In the genomic region with DNA sequence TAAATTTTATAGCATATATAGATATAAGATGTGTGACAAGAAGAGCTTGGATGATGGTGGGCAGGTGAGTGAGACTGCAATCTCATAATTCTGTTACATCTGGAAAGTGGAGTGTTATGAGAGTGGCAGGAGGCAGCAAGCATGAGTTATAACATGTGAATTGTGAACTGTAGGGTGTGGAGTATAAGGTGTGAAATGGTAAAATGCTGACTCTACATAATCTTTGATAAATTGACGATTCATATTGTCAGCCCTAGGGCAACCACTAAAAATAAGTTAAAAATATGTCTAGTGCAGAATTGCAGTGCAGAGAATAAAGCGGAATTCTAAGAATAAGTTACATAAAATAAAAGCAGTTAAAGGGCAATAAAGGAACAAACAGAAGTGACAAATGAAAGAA, we compare ENCODE assay signal across 21 cellular contexts.
A peak's percentile ranks its signal among the peaks of the same experiment; 100 is the strongest.
DNase-seq lines count a peak whose midpoint lies in the region; ATAC-seq, FAIRE-seq and TF ChIP-seq lines count a peak whose summit lies in the region.
"Had no signal": no experiment of that assay in that cellular context is flagged by ENCODE, and none has a peak within 500 bp of the region (broad histone marks: within the 10 kb centered on the region; RNA-seq: fewer than 3 reads in every experiment).

No MANE protein-coding gene starts in this region.

- no peaks in the 10 kb centered on the region for H3K4me1 ChIP-seq in A549
- H3K4me1 ChIP-seq in H1 (replicated peaks in 1 of 4; ENCODE audit: control insufficient read depth in 3 of 4, insufficient read depth in 4 of 4, low read length in 3 of 4), result peaks cover 0 to 3% (median 0%) of the 10 kb centered on the region in 4 experiments; a peak in 1 of 7 replicates
- peaks cover 2% of the 10 kb centered on the region for H3K4me1 ChIP-seq in mesenchymal stem cell (ENCODE audit: control insufficient read depth, insufficient read depth, low read depth, low read length)
- no peaks in the 10 kb centered on the region for H3K4me1 ChIP-seq in osteoblast (ENCODE audit: insufficient read depth, low read length)
- H3K4me1 ChIP-seq: BE2C; BLaER1 treated with 17β-estradiol and CSF1 and Interleukin-3, amounts not matched to agents 10 nM and 100 nM had no signal

- H3K56ac ChIP-seq in H1 (replicated peaks; ENCODE audit: insufficient read length, low read depth, low read length), result no peak overlapping the region

- H2BK5ac ChIP-seq in H1 (ENCODE audit: low read depth, low read length) (no peak overlapping the region), mesenchymal stem cell (ENCODE audit: low read depth, low read length, poor library complexity, severe bottlenecking) (no peak overlapping the region)

- no peak for TF ChIP-seq CTCF in A549 (IDR thresholded peaks at IDR 0.05)
- TF ChIP-seq CTCF in H1 (IDR thresholded peaks at IDR 0.05; ENCODE audit: control extremely low read depth in 1 of 3, insufficient read depth in 1 of 3, low read depth in 1 of 3, low read length in 3 of 3), result no peak
- no peak for TF ChIP-seq CTCF in osteoblast (IDR thresholded peaks at IDR 0.05; ENCODE audit: extremely low read depth, low read depth, low read length)

- H2BK15ac ChIP-seq in H1 (ENCODE audit: low read length), result no peak overlapping the region
- no peak overlapping the region for H2BK15ac ChIP-seq in mesenchymal stem cell (ENCODE audit: low read depth, poor library complexity, severe bottlenecking)

- H2AK5ac ChIP-seq in H1 (ENCODE audit: low read depth, low read length), result no peak overlapping the region
- no peak overlapping the region for H2AK5ac ChIP-seq in mesenchymal stem cell (ENCODE audit: low read length, severe bottlenecking)

- H3K36me3 ChIP-seq in H1 (ENCODE audit: control insufficient read depth in 2 of 4, insufficient read depth in 4 of 4, low read length in 3 of 4) (no peaks in the 10 kb centered on the region), mesenchymal stem cell (ENCODE audit: control insufficient read depth in 1 of 2, insufficient read depth in 2 of 2, low read depth in 1 of 2, low read length in 2 of 2) (peaks cover 0 to 1% of the 10 kb centered on the region in 2 experiments), osteoblast (ENCODE audit: insufficient read depth, low read length) (no peaks in the 10 kb centered on the region)
- H3K36me3 ChIP-seq: BE2C; BLaER1 treated with 17β-estradiol and CSF1 and Interleukin-3, amounts not matched to agents 10 nM and 100 nM had no signal

- no peak overlapping the region for H3K23ac ChIP-seq in H1 (ENCODE audit: insufficient read length)
- H3K23ac ChIP-seq in mesenchymal stem cell (ENCODE audit: low read length in 2 of 2), result no peak overlapping the region

- H3K23me2 ChIP-seq in H1 (ENCODE audit: low read depth, low read length), result no peaks in the 10 kb centered on the region

- POLR2A ChIA-PET in A549 (lab: Yijun Ruan, JAX), result no interaction called here
- POLR2A ChIA-PET in H1 (lab: Charles Lee; ENCODE audit: partially characterized antibody), result no interaction called here

- H3K79me1 ChIP-seq in H1 (ENCODE audit: low read depth, low read length) (no peaks in the 10 kb centered on the region), mesenchymal stem cell (replicated peaks; ENCODE audit: low read length, poor library complexity, severe bottlenecking) (no peaks in the 10 kb centered on the region)

- WGBS in A549 (ENCODE audit: missing lambda C conversion rate), result 96% methylated on average over 2 of the region's 2 CpGs
- WGBS in H1 (ENCODE audit: extremely low coverage in 1 of 2, insufficient coverage in 1 of 2, insufficient read length in 1 of 2, insufficient replicate concordance in 2 of 2, low coverage in 1 of 2, low lambda C conversion rate in 2 of 2, missing lambda C conversion rate in 1 of 2), 2 experiments, result 93% methylated on average over 2 of the region's 2 CpGs; no CpG with 5 or more reads in 1 of the 2 experiments
- WGBS in mesenchymal stem cell, result 80% methylated on average over 1 of the region's 2 CpGs

- DNase-seq in A549 (ENCODE audit: low read depth in 1 of 2, low spot score in 1 of 2), result no peak
- DNase-seq in GM12892 (ENCODE audit: insufficient read length), result no peak
- DNase-seq in H1 (ENCODE audit: low read depth in 1 of 2, low spot score in 2 of 2), result no peak
- DNase-seq in mesenchymal stem cell, result no peak
- no peak for DNase-seq in osteoblast (ENCODE audit: insufficient read length, low spot score, missing footprints)
- no peak for DNase-seq in NCI-H1092 (lab: John Stamatoyannopoulos, UW)
- DNase-seq: ACHN; AML-193; BE2C; Calu3; CD4-positive, alpha-beta memory T cell; COR-L47; DMS53; DMS79 treated with DMSO at 0.1 percent for 48 hours; GF-D8; GM23248; H9 had no signal

- TF ChIP-seq RAD21 in A549 (conservative IDR thresholded peaks at IDR 0.05 in 1 of 2, IDR thresholded peaks at IDR 0.05 in 1 of 2), result no peak
- TF ChIP-seq RAD21 in H1 (IDR thresholded peaks at IDR 0.05 in 1 of 2, conservative IDR thresholded peaks at IDR 0.05 in 1 of 2; ENCODE audit: low read depth in 2 of 2, low read length in 2 of 2), result no peak

- FAIRE-seq in A549 (lab: Jason Lieb, UNC), result no peak
- FAIRE-seq in GM12892 (lab: Jason Lieb, UNC), result peak; percentile 21
- no peak for FAIRE-seq in H1 (lab: Jason Lieb, UNC)
- FAIRE-seq: A204.1, GM12891 had no signal

- CTCF ChIA-PET in A549 (lab: Yijun Ruan, JAX), result interaction anchor here (1.2 kb wide), 1 partner anchor 9 kb away, joined by 3 read pairs; no protein-coding TSS in a partner anchor
- CTCF ChIA-PET in H1 (lab: Charles Lee; ENCODE audit: partially characterized antibody), result interaction anchor here (0.7 kb wide), 1 partner anchor 78 kb away, joined by 3 read pairs; no protein-coding TSS in a partner anchor

- H2BK120ac ChIP-seq in H1 (replicated peaks; ENCODE audit: low read depth, low read length) (no peak overlapping the region), mesenchymal stem cell (ENCODE audit: low read depth, low read length) (no peak overlapping the region)

- H3K4ac ChIP-seq in H1 (replicated peaks; ENCODE audit: insufficient read length, low read depth, low read length), result no peak overlapping the region
- no peak overlapping the region for H3K4ac ChIP-seq in mesenchymal stem cell (ENCODE audit: low read depth in 1 of 2, low read length in 2 of 2)

- H3K27me3 ChIP-seq in H1 (replicated peaks in 1 of 4; ENCODE audit: control insufficient read depth in 3 of 4, extremely low read depth in 1 of 4, insufficient read depth in 3 of 4, low read length in 3 of 4), result no peaks in the 10 kb centered on the region
- H3K27me3 ChIP-seq in mesenchymal stem cell (ENCODE audit: control insufficient read depth in 1 of 2, insufficient read depth in 1 of 2, low read length in 2 of 2), result no peaks in the 10 kb centered on the region
- no peaks in the 10 kb centered on the region for H3K27me3 ChIP-seq in osteoblast (ENCODE audit: insufficient read depth, low read length)
- H3K27me3 ChIP-seq: BE2C; BLaER1 treated with 17β-estradiol and CSF1 and Interleukin-3, amounts not matched to agents 10 nM and 100 nM had no signal

- H4K20me1 ChIP-seq in H1 (replicated peaks in 1 of 2; ENCODE audit: control insufficient read depth in 1 of 2, insufficient read depth in 2 of 2, low read length in 2 of 2) (no peaks in the 10 kb centered on the region), osteoblast (ENCODE audit: insufficient read depth, low read length) (no peaks in the 10 kb centered on the region)
- H4K20me1 ChIP-seq: BLaER1 treated with 17β-estradiol and CSF1 and Interleukin-3, amounts not matched to agents 10 nM and 100 nM had no signal

- no peak overlapping the region for H2BK20ac ChIP-seq in H1 (ENCODE audit: low read length)

- H3K9ac ChIP-seq in H1 (replicated peaks in 1 of 4; ENCODE audit: extremely low read depth in 1 of 4, low read depth in 3 of 4, low read length in 3 of 4), result no peak overlapping the region
- H3K9ac ChIP-seq in mesenchymal stem cell (ENCODE audit: low read length), result peak overlapping the region; percentile 11
- H3K9ac ChIP-seq: BLaER1 treated with 17β-estradiol and CSF1 and Interleukin-3, amounts not matched to agents 10 nM and 100 nM; GM23248 had no signal

- no peaks in the 10 kb centered on the region for H3K9me3 ChIP-seq in A549
- no peaks in the 10 kb centered on the region for H3K9me3 ChIP-seq in H1 (ENCODE audit: insufficient read depth in 2 of 2, low read depth in 1 of 2, low read length in 1 of 2)
- H3K9me3 ChIP-seq in mesenchymal stem cell (ENCODE audit: control insufficient read depth, low read length), result no peaks in the 10 kb centered on the region
- no peaks in the 10 kb centered on the region for H3K9me3 ChIP-seq in osteoblast (ENCODE audit: low read depth, low read length)
- H3K9me3 ChIP-seq: BE2C; BLaER1 treated with 17β-estradiol and CSF1 and Interleukin-3, amounts not matched to agents 10 nM and 100 nM had no signal

- no peak for TF ChIP-seq EP300 in A549 (IDR thresholded peaks at IDR 0.05)
- no peak for TF ChIP-seq EP300 in H1 (IDR thresholded peaks at IDR 0.05; ENCODE audit: borderline replicate concordance in 1 of 2, low read depth in 2 of 2, low read length in 2 of 2)

- H4K5ac ChIP-seq in H1 (ENCODE audit: insufficient read length, low read depth, low read length), result no peak overlapping the region

- H3K14ac ChIP-seq in H1 (ENCODE audit: insufficient read length) (no peak overlapping the region), mesenchymal stem cell (ENCODE audit: low read length in 2 of 2) (no peak overlapping the region)

- H3K18ac ChIP-seq in H1 (ENCODE audit: extremely low read depth, low read length) (no peak overlapping the region), mesenchymal stem cell (ENCODE audit: low read depth in 1 of 2, low read length in 2 of 2) (no peak overlapping the region)

- H4K8ac ChIP-seq in H1 (ENCODE audit: extremely low read depth, insufficient read depth, low read length) (no peak overlapping the region), mesenchymal stem cell (ENCODE audit: low read length) (no peak overlapping the region)

- no peak for ATAC-seq in A549
- ATAC-seq: HCT116 had no signal

- H3K4me3 ChIP-seq in A549, result no peak overlapping the region
- H3K4me3 ChIP-seq in H1 (ENCODE audit: extremely low read depth in 1 of 4, insufficient read depth in 2 of 4, low read depth in 3 of 4, low read length in 4 of 4), result no peak overlapping the region
- no peak overlapping the region for H3K4me3 ChIP-seq in mesenchymal stem cell (ENCODE audit: insufficient read depth in 1 of 2, low read depth in 1 of 2, low read length in 2 of 2)
- no peak overlapping the region for H3K4me3 ChIP-seq in osteoblast (ENCODE audit: insufficient read depth, low read length)
- H3K4me3 ChIP-seq: BLaER1 treated with 17β-estradiol and CSF1 and Interleukin-3, amounts not matched to agents 10 nM and 100 nM; GM23248 had no signal

- H2BK12ac ChIP-seq in H1 (ENCODE audit: low read depth, low read length) (no peak overlapping the region), mesenchymal stem cell (ENCODE audit: low read length in 2 of 2) (no peak overlapping the region)

- H3K27ac ChIP-seq in A549 (no peak overlapping the region), H1 (ENCODE audit: low read depth, low read length) (no peak overlapping the region), mesenchymal stem cell (ENCODE audit: low read length, poor library complexity, severe bottlenecking) (no peak overlapping the region), osteoblast (ENCODE audit: low read depth, low read length) (no peak overlapping the region)
- H3K27ac ChIP-seq: BLaER1 treated with 17β-estradiol and CSF1 and Interleukin-3, amounts not matched to agents 10 nM and 100 nM; GM23248 had no signal

- H3K79me2 ChIP-seq in H1 (ENCODE audit: control insufficient read depth in 1 of 2, insufficient read depth in 2 of 2, low read length in 2 of 2) (no peaks in the 10 kb centered on the region), osteoblast (ENCODE audit: insufficient read depth, low read length) (no peaks in the 10 kb centered on the region)

- TF ChIP-seq POLR2A in A549 (IDR thresholded peaks at IDR 0.05; ENCODE audit: low read length) (no peak), GM12892 (IDR thresholded peaks at IDR 0.05; ENCODE audit: low read depth, low read length) (no peak), H1 (IDR thresholded peaks at IDR 0.05; ENCODE audit: control extremely low read depth in 1 of 2, low read depth in 2 of 2, low read length in 2 of 2) (no peak)

- H2AFZ ChIP-seq in H1 (ENCODE audit: low read length), result no peak overlapping the region
- no peak overlapping the region for H2AFZ ChIP-seq in mesenchymal stem cell (ENCODE audit: low read depth, low read length)
- no peak overlapping the region for H2AFZ ChIP-seq in osteoblast (ENCODE audit: low read length)

- H4K91ac ChIP-seq in H1 (replicated peaks; ENCODE audit: insufficient read length, low read length), result no peak overlapping the region
- H4K91ac ChIP-seq in mesenchymal stem cell (ENCODE audit: low read length), result no peak overlapping the region

- H3K4me2 ChIP-seq in A549 (no peak overlapping the region), H1 (ENCODE audit: insufficient read depth in 1 of 2, low read depth in 2 of 2, low read length in 2 of 2) (no peak overlapping the region), mesenchymal stem cell (ENCODE audit: low read length, poor library complexity, severe bottlenecking) (no peak overlapping the region), osteoblast (ENCODE audit: insufficient read depth, low read length) (no peak overlapping the region)
- H3K4me2 ChIP-seq: BLaER1 treated with 17β-estradiol and CSF1 and Interleukin-3, amounts not matched to agents 10 nM and 100 nM had no signal

Comparison
In these comparisons a context has a peak if more than half of its experiments do, and no peak if none do; other contexts are left out.
1. Of the 18 proteins assayed by ChIP-seq in both H1 and A549: peak only in H1: none; only in A549: none; in both: MAFK; in neither: 17.